Comparison of ENCODE assay signal across 8 cellular contexts in genomic region chr3:155805802-155806618, GRCh38. TPM values are rescaled to one million over a fixed set of nuclear protein-coding genes. Genes with fewer than 3 reads are reported as not detected.
DNase-seq lines count a peak whose midpoint lies in the region; TF ChIP-seq lines count a peak whose summit lies in the region.

C3orf33 (minus strand) TSS chr3:155806278; CDS start chr3:155806252, 26 bp downstream.

- H2BK12ac ChIP-seq in H9 (ENCODE audit: insufficient read length, low read depth, low read length) = no peak within 1 kb of the TSS

- H3K9me2 ChIP-seq in Loucy (replicated peaks; ENCODE audit: low read depth, low read length) = no peaks in the 10 kb centered on the region

- TF ChIP-seq POLR2A in transverse colon (IDR thresholded peaks at IDR 0.05) = no peak

- H3K9me3 ChIP-seq in H9 (ENCODE audit: control insufficient read depth, low read depth, low read length) (no peaks in the 10 kb centered on the region), Loucy (ENCODE audit: insufficient read depth, low read depth, low read length) (no peaks in the 10 kb centered on the region), SK-N-MC (ENCODE audit: low read depth, low read length) (0 out of 2 replicates have a peak, but pooled peaks cover 2% of the 10 kb centered on the region), cardiac muscle cell (ENCODE audit: low read depth) (no peaks in the 10 kb centered on the region), transverse colon (no peaks in the 10 kb centered on the region)

- H3K27ac ChIP-seq in H9 (ENCODE audit: insufficient read length, low read depth, low read length) (no peak within 1 kb of the TSS), SK-N-MC (0 out of 2 replicates have a peak within 1 kb of the TSS, but pooled peaks have one; percentile 29), cardiac muscle cell (peak within 1 kb of the TSS; percentile 73), transverse colon (peak within 1 kb of the TSS; percentile 74 to 81 (median 80))

- intact Hi-C loops in transverse colon (cut with DNase I; ENCODE audit: low total_unique reads) = loop anchor here (5.0 kb wide), 1 partner anchor 66 kb away; the partner anchor contains the start of gene GMPS

- H3K4me1 ChIP-seq in H9 (ENCODE audit: insufficient read depth, low read length) (peaks cover 4% of the 10 kb centered on the region; the same call in 1 of the 2 replicates), Loucy (ENCODE audit: insufficient read depth, low read length, poor library complexity, severe bottlenecking) (peaks cover 17% of the 10 kb centered on the region), cardiac muscle cell (ENCODE audit: low read depth) (no peaks in the 10 kb centered on the region), transverse colon (peaks cover 0 to 10% (median 0%) of the 10 kb centered on the region in 4 donors)

- H3K79me2 ChIP-seq in H9 (ENCODE audit: insufficient read depth, low read length) (no peaks in the 10 kb centered on the region), Loucy (ENCODE audit: insufficient read depth, low read length) (no peaks in the 10 kb centered on the region)

- H3K4me2 ChIP-seq in H9 (ENCODE audit: insufficient read depth, insufficient read length, low read length) = peak within 1 kb of the TSS; percentile 66
- peak within 1 kb of the TSS; percentile 88 for H3K4me2 ChIP-seq in Loucy (ENCODE audit: low read depth, low read length, poor library complexity, severe bottlenecking)

- H3K27me3 Mint-ChIP-seq in H9 (ENCODE audit: low read depth) = no peaks in the 10 kb centered on the region
- H3K27me3 Mint-ChIP-seq in activated naive CD4-positive, alpha-beta T cell treated with anti-CD3 and anti-CD28 coated beads, Interleukin-2, amount 50 U/mL, for 24 hours = no peaks in the 10 kb centered on the region

- H3F3A ChIP-seq in Loucy (ENCODE audit: low read depth) = no peaks in the 10 kb centered on the region

- H2AFZ ChIP-seq in H9 (ENCODE audit: low read length) (no peak within 1 kb of the TSS), Loucy (ENCODE audit: low read length) (peak within 1 kb of the TSS; percentile 100)

- H3K23me2 ChIP-seq in H9 (ENCODE audit: insufficient read length, low read depth, low read length, poor library complexity, severe bottlenecking) = no peaks in the 10 kb centered on the region

- no peak within 1 kb of the TSS for H3K4ac ChIP-seq in H9 (ENCODE audit: low read depth, low read length)

- no peak within 1 kb of the TSS for H4K91ac ChIP-seq in H9 (ENCODE audit: insufficient read length, low read depth, low read length)

- TF ChIP-seq CTCF in GM06990 (IDR thresholded peaks at IDR 0.05; ENCODE audit: insufficient read depth, low read length, poor library complexity, severe bottlenecking) (peak; percentile 54), H9 (conservative IDR thresholded peaks at IDR 0.05) (peak; percentile 92), Loucy (conservative IDR thresholded peaks at IDR 0.05; ENCODE audit: low read length) (peak; percentile 79), cardiac muscle cell (IDR thresholded peaks at IDR 0.05; ENCODE audit: low read depth, low read length) (peak; percentile 84), transverse colon (IDR thresholded peaks at IDR 0.05) (peak in 4 of 5 experiments; percentile 84 to 88 (median 84))

- peak within 1 kb of the TSS; percentile 96 for H3K14ac ChIP-seq in H9 (ENCODE audit: insufficient read depth, low read length)

- H3K36me3 Mint-ChIP-seq in H9 (ENCODE audit: insufficient read depth in 1 of 3, low read depth in 3 of 3) = peaks cover 1 to 9% (median 6%) of the 10 kb centered on the region in 3 experiments; a peak in 4 of 7 replicates
- H3K36me3 Mint-ChIP-seq in activated naive CD4-positive, alpha-beta T cell treated with anti-CD3 and anti-CD28 coated beads, Interleukin-2, amount 50 U/mL, for 24 hours = peaks cover 6% of the 10 kb centered on the region

- no CpG with 5 or more reads among the region's 61 CpGs for WGBS in H9 (ENCODE audit: extremely low coverage, insufficient read length, low lambda C conversion rate)
- 1 to 7% methylated on average over 3 to 36 of the region's 61 CpGs for WGBS in transverse colon (ENCODE audit: low coverage in 1 of 2), 2 donors

- H3T11ph ChIP-seq in H9 (ENCODE audit: low read length) = no peak within 1 kb of the TSS

- no peaks in the 10 kb centered on the region for H3K79me1 ChIP-seq in H9 (ENCODE audit: insufficient read depth, low read depth, low read length, poor library complexity, severe bottlenecking)

- no peaks in the 10 kb centered on the region for H3K27me3 ChIP-seq in GM06990 (replicated peaks; ENCODE audit: control insufficient read depth, insufficient read depth, low read length)
- no peaks in the 10 kb centered on the region for H3K27me3 ChIP-seq in H9 (ENCODE audit: insufficient read depth, low read length)
- no peaks in the 10 kb centered on the region for H3K27me3 ChIP-seq in Loucy (ENCODE audit: insufficient read depth, low read length, poor library complexity, severe bottlenecking)
- H3K27me3 ChIP-seq in cardiac muscle cell = no peaks in the 10 kb centered on the region
- no peaks in the 10 kb centered on the region for H3K27me3 ChIP-seq in transverse colon

- no peak within 1 kb of the TSS for H2BK5ac ChIP-seq in H9 (ENCODE audit: insufficient read length, low read length)

- no peak within 1 kb of the TSS for H2BK15ac ChIP-seq in H9 (ENCODE audit: low read depth, low read length)

- peak within 1 kb of the TSS in 2 of 3 experiments; percentile 29 to 51; a peak in 4 of 7 replicates for H3K27ac Mint-ChIP-seq in H9
- H3K27ac Mint-ChIP-seq in activated naive CD4-positive, alpha-beta T cell treated with anti-CD3 and anti-CD28 coated beads, Interleukin-2, amount 50 U/mL, for 24 hours = peak within 1 kb of the TSS; percentile 72

- H3K4me1 Mint-ChIP-seq in H9 = peaks cover 6% of the 10 kb centered on the region in 2 experiments
- H3K4me1 Mint-ChIP-seq in activated naive CD4-positive, alpha-beta T cell treated with anti-CD3 and anti-CD28 coated beads, Interleukin-2, amount 50 U/mL, for 24 hours = peaks cover 21% of the 10 kb centered on the region

- TF ChIP-seq EP300 in transverse colon (IDR thresholded peaks at IDR 0.05; ENCODE audit: low read depth) = no peak

- H4K20me1 ChIP-seq in H9 (ENCODE audit: control insufficient read depth, insufficient read depth, insufficient read length) (no peaks in the 10 kb centered on the region), Loucy (ENCODE audit: insufficient read depth, low read length, poor library complexity, severe bottlenecking) (no peaks in the 10 kb centered on the region)

- no peaks in the 10 kb centered on the region for H3K36me3 ChIP-seq in GM06990 (ENCODE audit: control insufficient read depth, insufficient read depth, low read length)
- no peaks in the 10 kb centered on the region for H3K36me3 ChIP-seq in Loucy (ENCODE audit: insufficient read depth, low read length)
- peaks cover 5% of the 10 kb centered on the region for H3K36me3 ChIP-seq in SK-N-MC (ENCODE audit: insufficient read depth, low read length)
- peaks cover 5% of the 10 kb centered on the region for H3K36me3 ChIP-seq in cardiac muscle cell
- no peaks in the 10 kb centered on the region for H3K36me3 ChIP-seq in transverse colon

- H3K9ac ChIP-seq in H9 (ENCODE audit: extremely low read depth, insufficient read length, low read length) (peak within 1 kb of the TSS; percentile 84), Loucy (ENCODE audit: low read depth, low read length, poor library complexity, severe bottlenecking) (peak within 1 kb of the TSS; percentile 97), SK-N-MC (ENCODE audit: insufficient read length) (peak within 1 kb of the TSS; percentile 95)

- no peak within 1 kb of the TSS for H2BK120ac ChIP-seq in H9 (ENCODE audit: low read depth, low read length, poor library complexity, severe bottlenecking)

- H3K4me3 Mint-ChIP-seq in H9 = peak within 1 kb of the TSS; percentile 85 to 91
- peak within 1 kb of the TSS; percentile 89 for H3K4me3 Mint-ChIP-seq in activated naive CD4-positive, alpha-beta T cell treated with anti-CD3 and anti-CD28 coated beads, Interleukin-2, amount 50 U/mL, for 24 hours

- no peak within 1 kb of the TSS for H4K5ac ChIP-seq in H9 (ENCODE audit: insufficient read length, low read depth, low read length)

- H3K4me3 ChIP-seq in GM06990 (replicated peaks; ENCODE audit: low read depth, low read length) (peak within 1 kb of the TSS; percentile 81), Loucy (ENCODE audit: low read length, poor library complexity, severe bottlenecking) (peak within 1 kb of the TSS; percentile 99), SK-N-MC (peak within 1 kb of the TSS; percentile 91), cardiac muscle cell (peak within 1 kb of the TSS; percentile 72), transverse colon (peak within 1 kb of the TSS; percentile 52 to 79 (median 59))

- H2AK5ac ChIP-seq in H9 (ENCODE audit: insufficient read length, low read length) = no peak within 1 kb of the TSS

- no peak within 1 kb of the TSS for H3K56ac ChIP-seq in H9 (ENCODE audit: insufficient read length, low read depth, low read length)

- H2BK20ac ChIP-seq in H9 (ENCODE audit: low read depth, low read length, poor library complexity, severe bottlenecking) = no peak within 1 kb of the TSS

- DNase-seq in GM06990 (ENCODE audit: extremely low read depth, insufficient read length) = peak; percentile 86
- peak; percentile 70 for DNase-seq in H9
- DNase-seq in SK-N-MC (ENCODE audit: low read depth, low spot score) = no peak
- peak; percentile 66 to 81 for DNase-seq in cardiac muscle cell (ENCODE audit: low read depth in 1 of 2, low spot score in 1 of 2)
- peak; percentile 61 for DNase-seq in pons (ENCODE audit: low spot score)
- DNase-seq in transverse colon = peak; percentile 80

- peak within 1 kb of the TSS; percentile 93 for H3K18ac ChIP-seq in H9 (ENCODE audit: insufficient read length, low read depth, low read length)

- H4K8ac ChIP-seq in H9 (replicated peaks; ENCODE audit: insufficient read length, low read depth, low read length) = no peak within 1 kb of the TSS

- in situ Hi-C loops in transverse colon (cut with MboI; ENCODE audit: low pct_ligation_motif_present in 1 of 4, low pct_unique_long_range_greater_than_20kb in 1 of 4, low sequenced_read_pairs in 3 of 4) = no loop called here

- no peak within 1 kb of the TSS for H3K23ac ChIP-seq in H9 (ENCODE audit: insufficient read length, low read depth, low read length)

- H3K9me3 Mint-ChIP-seq in H9 = no peaks in the 10 kb centered on the region
- H3K9me3 Mint-ChIP-seq in activated naive CD4-positive, alpha-beta T cell treated with anti-CD3 and anti-CD28 coated beads, Interleukin-2, amount 50 U/mL, for 24 hours = no peaks in the 10 kb centered on the region

RNA-seq across cellular contexts. Expression of gene C3orf33, which starts in this region (rescaled TPM):
- total RNA-seq in H9 (2021) (2.3 and 2.9 TPM in 2 replicates), cardiac muscle cell (4.5 and 5.5 TPM in 2 replicates), transverse colon (1 to 10 TPM in 2 of 4 donors, not detected in 2; 1.5 to 3.7 TPM)
- 4.8 and 10.1 TPM in 2 replicates for polyA plus RNA-seq in cardiac muscle cell
